In the genomic region with DNA sequence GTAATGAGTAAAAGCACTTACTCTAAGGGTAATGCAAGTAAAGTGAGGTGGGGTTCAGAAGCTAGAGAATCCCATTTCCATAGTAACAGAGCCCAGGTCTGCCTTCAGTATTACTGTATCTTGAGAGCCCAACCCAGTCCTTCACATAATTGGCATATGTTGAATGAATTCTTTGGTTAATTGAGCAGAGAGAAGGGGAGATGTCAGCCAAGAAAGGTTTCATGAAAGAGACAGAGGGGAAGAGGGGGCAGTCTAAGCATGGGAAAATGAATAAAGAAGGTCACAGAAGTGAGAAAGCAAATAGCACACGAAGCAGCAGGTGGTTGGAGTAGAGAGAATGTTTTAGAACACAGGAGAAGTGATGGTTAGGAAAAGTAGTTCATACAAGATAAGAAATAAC, we compare ENCODE assay signal across 19 cellular contexts.
DNase-seq lines count a peak whose midpoint lies in the region; ATAC-seq and TF ChIP-seq lines count a peak whose summit lies in the region.
"Had no signal": no experiment of that assay in that cellular context is flagged by ENCODE, and none has a peak within 500 bp of the region (broad histone marks: within the 10 kb centered on the region; RNA-seq: fewer than 3 reads in every experiment).

No MANE protein-coding gene starts in this region.

- H3K79me2 ChIP-seq in osteoblast (ENCODE audit: insufficient read depth, low read length): no peaks in the 10 kb centered on the region

- no peak overlapping the region for H3K4me3 ChIP-seq in osteoblast (ENCODE audit: insufficient read depth, low read length)
- H3K4me3 ChIP-seq: GM12878, GM23338, PC-9 had no signal

- no peak overlapping the region for H2AFZ ChIP-seq in osteoblast (ENCODE audit: low read length)
- H2AFZ ChIP-seq: GM23338, PC-9 had no signal

- DNase-seq in NCI-H1417 (lab: John Stamatoyannopoulos, UW) (peak in 2 of 3 experiments; percentile 38 to 80), NCI-H1417 treated with DMSO at 0.1 percent for 48 hours (lab: John Stamatoyannopoulos, UW) (no peak), NCI-H1105 (lab: John Stamatoyannopoulos, UW) (peak; percentile 82), NCI-H345 (lab: John Stamatoyannopoulos, UW) (peak; percentile 37), osteoblast (ENCODE audit: insufficient read length, low spot score, missing footprints) (peak; percentile 5), AG08395 (ENCODE audit: low spot score) (no peak), Right ventricle myocardium superior (no peak)
- DNase-seq in T-helper 2 cell treated with Interferon-gamma antibody and Interleukin-4, amounts not matched to agents 5 μg/mL and 100 μg/mL, for 36 hours (ENCODE audit: low spot score): no peak
- DNase-seq: 8988T, MM.1S, NCI-H2081, NCI-H226, PC-9 had no signal

- H3K4me1 Mint-ChIP-seq in T-helper 2 cell treated with Interferon-gamma antibody and Interleukin-4, amounts not matched to agents 5 μg/mL and 100 μg/mL, for 36 hours (ENCODE audit: low read depth): no peaks in the 10 kb centered on the region
- H3K4me1 Mint-ChIP-seq: B cell, GM23338, IgD-negative memory B cell had no signal

- H3K27ac Mint-ChIP-seq in T-helper 2 cell treated with Interferon-gamma antibody and Interleukin-4, amounts not matched to agents 5 μg/mL and 100 μg/mL, for 36 hours: no peak overlapping the region
- H3K27ac Mint-ChIP-seq: B cell, GM23338, IgD-negative memory B cell had no signal

- ATAC-seq in Right ventricle myocardium superior (ENCODE audit: poor library complexity): no peak
- ATAC-seq: GM12878, GM23338, HCT116 had no signal

- no peaks in the 10 kb centered on the region for H3K36me3 ChIP-seq in osteoblast (ENCODE audit: insufficient read depth, low read length)

- intact Hi-C loops in Right ventricle myocardium superior (cut with DNase I): no loop called here

- no peaks in the 10 kb centered on the region for H3K36me3 Mint-ChIP-seq in T-helper 2 cell treated with Interferon-gamma antibody and Interleukin-4, amounts not matched to agents 5 μg/mL and 100 μg/mL, for 36 hours (ENCODE audit: low read depth)

- no peak overlapping the region for H3K4me2 ChIP-seq in osteoblast (ENCODE audit: insufficient read depth, low read length)
- H3K4me2 ChIP-seq: GM23338, PC-9 had no signal

- TF ChIP-seq CTCF in osteoblast (IDR thresholded peaks at IDR 0.05; ENCODE audit: extremely low read depth, low read depth, low read length): no peak

- no peak overlapping the region for H3K4me3 Mint-ChIP-seq in T-helper 2 cell treated with Interferon-gamma antibody and Interleukin-4, amounts not matched to agents 5 μg/mL and 100 μg/mL, for 36 hours
- H3K4me3 Mint-ChIP-seq: B cell, GM23338, IgD-negative memory B cell had no signal

- H3K9me3 Mint-ChIP-seq in T-helper 2 cell treated with Interferon-gamma antibody and Interleukin-4, amounts not matched to agents 5 μg/mL and 100 μg/mL, for 36 hours: no peaks in the 10 kb centered on the region

- no peaks in the 10 kb centered on the region for H3K4me1 ChIP-seq in osteoblast (ENCODE audit: insufficient read depth, low read length)

- no peaks in the 10 kb centered on the region for H3K27me3 Mint-ChIP-seq in T-helper 2 cell treated with Interferon-gamma antibody and Interleukin-4, amounts not matched to agents 5 μg/mL and 100 μg/mL, for 36 hours (ENCODE audit: low read depth)
- H3K27me3 Mint-ChIP-seq: B cell, IgD-negative memory B cell had no signal

- no peaks in the 10 kb centered on the region for H4K20me1 ChIP-seq in osteoblast (ENCODE audit: insufficient read depth, low read length)

- no peaks in the 10 kb centered on the region for H3K27me3 ChIP-seq in osteoblast (ENCODE audit: insufficient read depth, low read length)

- H3K27ac ChIP-seq in osteoblast (ENCODE audit: low read depth, low read length): no peak overlapping the region
- H3K27ac ChIP-seq: PC-9, RWPE1 had no signal

- H3K9me3 ChIP-seq in osteoblast (ENCODE audit: low read depth, low read length): no peaks in the 10 kb centered on the region

Comparison
In these comparisons a context has a peak if more than half of its experiments do, and no peak if none do; other contexts are left out.
1. DNase-seq: peak in NCI-H1417 (2 of 3), NCI-H1105 (single experiment), NCI-H345 (single experiment) and osteoblast (single experiment); none in NCI-H1417 treated with DMSO at 0.1 percent for 48 hours (single experiment), T-helper 2 cell treated with Interferon-gamma antibody and Interleukin-4, amounts not matched to agents 5 μg/mL and 100 μg/mL, for 36 hours (single experiment), AG08395 (single experiment) and Right ventricle myocardium superior (single experiment).